ENCODE assay signal across 11 cellular contexts in genomic region chr12:112749081-112749480, GRCh38. TPM values are rescaled to one million over a fixed set of nuclear protein-coding genes. Genes with fewer than 3 reads are reported as not detected.
"Had no signal": no experiment of that assay in that cellular context is flagged by ENCODE, and none has a peak within 500 bp of the region (broad histone marks: within the 10 kb centered on the region; RNA-seq: fewer than 3 reads in every experiment).

No MANE protein-coding gene starts in this region.

- H3K36me3 ChIP-seq: HAP-1 had no signal

- DNase-seq: GM23248, GOT3, H7, HFFc6, IMR-90, KG1 had no signal

- H3K9me3 ChIP-seq: HAP-1 had no signal

- H3K4me1 ChIP-seq: HAP-1 had no signal

- H3K4me3 Mint-ChIP-seq: HFFc6 had no signal

- H3K27ac Mint-ChIP-seq: HFFc6 had no signal

- ATAC-seq: HCT116, K562 had no signal

- H3K27ac ChIP-seq: GM23248 had no signal

- H2AFZ ChIP-seq: GM23248 had no signal

- H3K4me3 ChIP-seq: GM23248, HAP-1, K562 had no signal

- H3K9ac ChIP-seq: GM23248 had no signal

RNA-seq across cellular contexts. Expression of gene RPH3A, which starts 42.5 kb away (rescaled TPM):
- total RNA-seq: GM23248, H4, H7, HFFc6, HT-29, IMR-90, K562 had no signal
- polyA plus RNA-seq: GM23248, IMR-90 had no signal
